In genomic region chr4:80811413-80811812, GRCh38 we compare ENCODE assay signal across 16 cellular contexts.
A peak's percentile ranks its signal among the peaks of the same experiment; 100 is the strongest.
DNase-seq lines count a peak whose midpoint lies in the region; ATAC-seq, FAIRE-seq and TF ChIP-seq lines count a peak whose summit lies in the region.
"Had no signal": no experiment of that assay in that cellular context is flagged by ENCODE, and none has a peak within 500 bp of the region (broad histone marks: within the 10 kb centered on the region; RNA-seq: fewer than 3 reads in every experiment).

No MANE protein-coding gene starts in this region.

- H4K20me1 ChIP-seq in Loucy (ENCODE audit: insufficient read depth, low read length, poor library complexity, severe bottlenecking) = no peaks in the 10 kb centered on the region

- no peaks in the 10 kb centered on the region for H3K9me3 ChIP-seq in Loucy (ENCODE audit: insufficient read depth, low read depth, low read length)
- H3K9me3 ChIP-seq in T-helper 17 cell (ENCODE audit: control insufficient read depth, low read length, poor library complexity, severe bottlenecking) = no peaks in the 10 kb centered on the region
- H3K9me3 ChIP-seq: BE2C had no signal

- peak overlapping the region; percentile 2; the same call in 1 of the 2 replicates for H2AFZ ChIP-seq in Loucy (ENCODE audit: low read length)
- H2AFZ ChIP-seq: GM23248 had no signal

- FAIRE-seq in bronchial epithelial cell (lab: Jason Lieb, UNC) (peak; percentile 62), H54 (lab: Jason Lieb, UNC) (no peak)
- FAIRE-seq: A204.1, GM18507 had no signal

- no peak for TF ChIP-seq POLR2A in H54 (IDR thresholded peaks at IDR 0.05; ENCODE audit: low read depth, low read length)

- H3K79me2 ChIP-seq in Loucy (ENCODE audit: insufficient read depth, low read length) = no peaks in the 10 kb centered on the region

- peaks cover 11% of the 10 kb centered on the region for H3K27me3 Mint-ChIP-seq in T-helper 17 cell

- no peaks in the 10 kb centered on the region for H3K36me3 Mint-ChIP-seq in T-helper 17 cell (ENCODE audit: low read depth)
- H3K36me3 Mint-ChIP-seq: CD4-positive, alpha-beta memory T cell had no signal

- no peaks in the 10 kb centered on the region for H3K27me3 ChIP-seq in Loucy (ENCODE audit: insufficient read depth, low read length, poor library complexity, severe bottlenecking)
- H3K27me3 ChIP-seq in bronchial epithelial cell (ENCODE audit: control insufficient read depth, insufficient read depth, low read length) = no peaks in the 10 kb centered on the region
- H3K27me3 ChIP-seq: BE2C had no signal

- DNase-seq in bronchial epithelial cell (ENCODE audit: low read depth) (no peak), left kidney (ENCODE audit: low read depth, low spot score) (peak; percentile 32), T-helper 17 cell (no peak), H54 (ENCODE audit: insufficient read length, low spot score) (no peak), NCI-H2029 treated with DMSO at 0.1 percent for 48 hours (lab: John Stamatoyannopoulos, UW) (no peak), inferior parietal cortex (ENCODE audit: extremely low spot score) (no peak)
- DNase-seq: BE2C; CD4-positive, alpha-beta memory T cell; COR-L47; DND-41; GF-D8; GM23248; H7 had no signal

- H3K4me1 Mint-ChIP-seq in T-helper 17 cell = peaks cover 6% of the 10 kb centered on the region

- H3K4me2 ChIP-seq in Loucy (ENCODE audit: low read depth, low read length, poor library complexity, severe bottlenecking) = peak overlapping the region; percentile 62

- no peak for ATAC-seq in T-helper 17 cell

- H3F3A ChIP-seq in Loucy (ENCODE audit: low read depth) = no peaks in the 10 kb centered on the region

- H3K4me3 ChIP-seq in Loucy (ENCODE audit: low read length, poor library complexity, severe bottlenecking) (peak overlapping the region; percentile 3), bronchial epithelial cell (ENCODE audit: low read depth, low read length) (no peak overlapping the region)
- H3K4me3 ChIP-seq: GM23248 had no signal

- TF ChIP-seq CTCF in Loucy (conservative IDR thresholded peaks at IDR 0.05; ENCODE audit: low read length) (no peak), bronchial epithelial cell (IDR thresholded peaks at IDR 0.05; ENCODE audit: insufficient read depth, low read length, severe bottlenecking) (no peak)

- no peaks in the 10 kb centered on the region for H3K9me2 ChIP-seq in Loucy (replicated peaks; ENCODE audit: low read depth, low read length)

- no peak overlapping the region for H3K27ac Mint-ChIP-seq in T-helper 17 cell
- H3K27ac Mint-ChIP-seq: CD4-positive, alpha-beta memory T cell had no signal

- H3K36me3 ChIP-seq in Loucy (ENCODE audit: insufficient read depth, low read length) (no peaks in the 10 kb centered on the region), bronchial epithelial cell (ENCODE audit: control insufficient read depth, insufficient read depth, low read length) (no peaks in the 10 kb centered on the region)
- H3K36me3 ChIP-seq: BE2C had no signal

- H3K9ac ChIP-seq in Loucy (ENCODE audit: low read depth, low read length, poor library complexity, severe bottlenecking) = peak overlapping the region; percentile 6
- H3K9ac ChIP-seq: GM23248 had no signal

- no peak overlapping the region for H3K4me3 Mint-ChIP-seq in T-helper 17 cell
- H3K4me3 Mint-ChIP-seq: CD4-positive, alpha-beta memory T cell had no signal

- peaks cover 46% of the 10 kb centered on the region for H3K4me1 ChIP-seq in Loucy (ENCODE audit: insufficient read depth, low read length, poor library complexity, severe bottlenecking)
- H3K4me1 ChIP-seq: BE2C had no signal
